Comparison of ENCODE assay signal across 23 cellular contexts in genomic region chr6:119658917-119659316, GRCh38.
DNase-seq lines count a peak whose midpoint lies in the region; ATAC-seq, FAIRE-seq and TF ChIP-seq lines count a peak whose summit lies in the region.
"Had no signal": no experiment of that assay in that cellular context is flagged by ENCODE, and none has a peak within 500 bp of the region (broad histone marks: within the 10 kb centered on the region; RNA-seq: fewer than 3 reads in every experiment).

No MANE protein-coding gene starts in this region.

- H3K9ac ChIP-seq in GM12878 (ENCODE audit: control insufficient read depth, insufficient read depth, low read length) = no peak overlapping the region

- TF ChIP-seq EP300 in GM12878 (IDR thresholded peaks at IDR 0.05; ENCODE audit: borderline replicate concordance in 1 of 2, control insufficient read depth in 1 of 2, low read depth in 2 of 2, low read length in 2 of 2) = no peak

- intact Hi-C loops in GM12878 (cut with micrococcal nuclease; ENCODE audit: unreplicated experiment) = no loop called here

- ATAC-seq in GM19463 (IDR thresholded peaks at IDR 0.05; ENCODE audit: unreplicated experiment) (peak; percentile 62), HG03354 (IDR thresholded peaks at IDR 0.05; ENCODE audit: poor library complexity, severe bottlenecking, unreplicated experiment) (peak; percentile 60), GM12878 (peak; percentile 70), GM21390 (IDR thresholded peaks at IDR 0.05; ENCODE audit: unreplicated experiment) (no peak), HG02884 (IDR thresholded peaks at IDR 0.05; ENCODE audit: unreplicated experiment) (no peak), HG02571 (IDR thresholded peaks at IDR 0.05; ENCODE audit: unreplicated experiment) (no peak)
- ATAC-seq: A549, HCT116, K562 had no signal

- no peak overlapping the region for H2AFZ ChIP-seq in GM12878 (ENCODE audit: control insufficient read depth, low read depth, low read length)

- H3K27ac ChIP-seq in GM12878 (ENCODE audit: control insufficient read depth, insufficient read depth) = no peak overlapping the region
- H3K27ac ChIP-seq: 22Rv1, A549, C4-2B had no signal

- FAIRE-seq in GM12891 (lab: Jason Lieb, UNC) (no peak), GM12878 (lab: Jason Lieb, UNC) (no peak)
- FAIRE-seq: A549, D721Med, G401.6, HTR-8/SVneo, K562 had no signal

- in situ Hi-C loops in GM12878 (cut with MboI) = no loop called here

- no peak for TF ChIP-seq RAD21 in GM12878 (IDR thresholded peaks at IDR 0.05; ENCODE audit: insufficient read depth, low read depth, low read length)

- RAD21 ChIA-PET in GM12878 (lab: Charles Lee; ENCODE audit: unreplicated experiment) = interaction anchor here (1.0 to 1.3 kb wide), 3 partner anchors 11 to 308 kb away, joined by 3 to 4 read pairs (median 3); no protein-coding TSS in a partner anchor

- POLR2A ChIA-PET in GM12878 (lab: Charles Lee) = no interaction called here

- H3K27me3 ChIP-seq in GM12878 (replicated peaks in 1 of 2; ENCODE audit: control insufficient read depth in 2 of 2, insufficient read depth in 2 of 2, low read length in 1 of 2) = no peaks in the 10 kb centered on the region

- TF ChIP-seq POLR2A in GM12891 (IDR thresholded peaks at IDR 0.05; ENCODE audit: low read depth, low read length) (no peak), GM12878 (IDR thresholded peaks at IDR 0.05; ENCODE audit: low read depth, low read length) (no peak)

- H3K9me3 ChIP-seq in GM12878 (replicated peaks; ENCODE audit: control insufficient read depth, insufficient read depth, low read length) = no peaks in the 10 kb centered on the region
- H3K9me3 ChIP-seq: A549, Caco-2 had no signal

- H3K4me1 ChIP-seq in GM12878 (ENCODE audit: control insufficient read depth, insufficient read depth, low read length) = no peaks in the 10 kb centered on the region
- H3K4me1 ChIP-seq: A549, Caco-2 had no signal

- H4K20me1 ChIP-seq in GM12878 (ENCODE audit: control insufficient read depth, insufficient read depth) = no peaks in the 10 kb centered on the region

- DNase-seq in GM12891 (ENCODE audit: insufficient read length, low spot score) (no peak), GM12878 (ENCODE audit: low read depth, low spot score) (no peak), GM03348 (ENCODE audit: low spot score) (no peak)
- DNase-seq: AML-193; Caco-2; CD4-positive, alpha-beta T cell; GOT3; H7; HFFc6; IMR-90 had no signal

- H3K4me3 ChIP-seq in GM12878 = no peak overlapping the region
- H3K4me3 ChIP-seq: A549, K562 had no signal

- H3K79me2 ChIP-seq in GM12878 (ENCODE audit: control insufficient read depth, insufficient read depth, low read length) = no peaks in the 10 kb centered on the region

- BruUV-seq in GM12878 (replicated peaks; lab: Mats Ljungman, UMichigan) = no TSS peak

- TF ChIP-seq CTCF in GM12878 (IDR thresholded peaks at IDR 0.05 in 2 of 3, conservative IDR thresholded peaks at IDR 0.05 in 1 of 3; ENCODE audit: control insufficient read depth in 2 of 3, extremely low read depth in 1 of 3, insufficient read depth in 1 of 3, low read depth in 3 of 3, low read length in 3 of 3) = no peak

- SMC1A ChIA-PET in GM12878 (lab: Charles Lee; ENCODE audit: uncharacterized antibody, unreplicated experiment) = interaction anchor here (0.8 to 1.5 kb wide), 6 partner anchors 9 to 196 kb away, joined by 3 to 4 read pairs (median 4); no protein-coding TSS in a partner anchor

- H3K36me3 ChIP-seq in GM12878 (ENCODE audit: control insufficient read depth in 2 of 2, insufficient read depth in 2 of 2, low read length in 1 of 2) = no peaks in the 10 kb centered on the region

- CTCF ChIA-PET in GM12878 (lab: Yijun Ruan, JAX) = interaction anchor here (1.0 to 1.4 kb wide), 2 partner anchors 17 to 308 kb away, joined by 3 to 4 read pairs; no protein-coding TSS in a partner anchor

- H3K4me2 ChIP-seq in GM12878 (ENCODE audit: control insufficient read depth, insufficient read depth) = no peak overlapping the region
- H3K4me2 ChIP-seq: A549 had no signal

TF ChIP-seq in GM12891, 5 proteins besides CTCF, POLR2A, EP300 and RAD21:
- TF ChIP-seq SPI1 (IDR thresholded peaks at IDR 0.05; ENCODE audit: low read depth, low read length) (peak; percentile 73), TAF1 (IDR thresholded peaks at IDR 0.05; ENCODE audit: low read depth, low read length) (no peak), PAX5 (IDR thresholded peaks at IDR 0.05; ENCODE audit: insufficient read depth, low read length, severe bottlenecking) (no peak)

TF ChIP-seq in GM12878, 131 proteins besides CTCF, POLR2A, EP300 and RAD21:
- no peak for TF ChIP-seq SMAD5 (IDR thresholded peaks at IDR 0.05; ENCODE audit: low read depth)
- TF ChIP-seq NR2F1 (conservative IDR thresholded peaks at IDR 0.05) = peak; percentile 68; the same call in 1 of the 2 replicates
- TF ChIP-seq PAX5 (IDR thresholded peaks at IDR 0.05; ENCODE audit: borderline replicate concordance, low read depth, low read length) = no peak
- TF ChIP-seq BCL11A (IDR thresholded peaks at IDR 0.05; ENCODE audit: low read depth, low read length) = 0 out of 2 replicates have a peak, but pooled peaks have one; percentile 25
- no peak for TF ChIP-seq LARP7 (IDR thresholded peaks at IDR 0.05)
- no peak for TF ChIP-seq BRCA1 (IDR thresholded peaks at IDR 0.05; ENCODE audit: low read depth, low read length)
- no peak for TF ChIP-seq NFIC (IDR thresholded peaks at IDR 0.05; ENCODE audit: low read depth, low read length)
- 0 out of 2 replicates have a peak, but pooled peaks have one; percentile 36 for TF ChIP-seq JUNB (IDR thresholded peaks at IDR 0.05)
- TF ChIP-seq ZNF384 (IDR thresholded peaks at IDR 0.05; ENCODE audit: borderline replicate concordance, low read depth, low read length) = no peak

Comparison
In these comparisons a context has a peak if more than half of its experiments do, and no peak if none do; other contexts are left out.
1. ATAC-seq: peak in GM19463 (single experiment), HG03354 (single experiment) and GM12878 (single experiment); none in GM21390 (single experiment), HG02884 (single experiment) and HG02571 (single experiment).